ENCODE assay signal across 13 cellular contexts in the genomic region with DNA sequence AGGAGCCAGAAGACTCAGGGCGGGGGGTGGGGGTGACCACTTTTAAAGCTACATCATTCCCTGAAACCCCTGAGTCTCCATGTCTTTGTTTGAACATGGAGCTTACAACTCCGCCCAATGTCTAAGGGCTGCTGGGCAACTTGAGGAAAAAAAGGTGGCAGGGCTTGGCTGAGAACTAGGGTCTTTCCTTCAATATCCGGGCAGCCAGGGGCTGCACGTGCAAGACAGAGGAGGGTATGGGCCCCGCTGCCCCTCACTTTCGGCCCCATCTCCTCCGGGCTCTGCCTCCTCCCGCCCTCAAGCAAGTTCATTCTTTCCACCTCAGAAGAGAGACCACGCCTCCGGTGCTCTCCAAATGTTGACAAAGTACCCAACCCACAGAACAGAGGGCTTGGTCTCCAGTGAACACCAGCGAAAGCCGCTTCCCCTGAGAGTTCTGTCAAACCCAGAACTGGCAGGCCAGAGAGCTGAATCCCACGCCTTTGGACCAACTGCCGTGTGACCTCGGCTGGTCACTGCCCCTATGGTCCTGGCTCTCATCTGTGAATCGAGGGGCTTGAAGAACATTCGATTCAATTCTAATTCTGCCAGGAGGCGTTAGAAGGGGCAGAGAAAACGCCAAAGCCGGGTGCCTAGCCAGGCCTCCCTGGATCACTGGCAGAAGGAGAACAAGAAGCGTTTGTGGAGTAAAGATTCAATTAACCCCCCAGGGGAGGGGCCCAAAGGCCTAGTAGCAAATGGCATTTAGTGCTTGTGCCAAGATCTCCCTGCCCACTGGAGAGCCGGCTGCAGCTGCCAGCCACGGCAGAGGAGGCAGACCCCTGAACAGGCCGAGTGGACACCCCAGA. TPM values are rescaled to one million over a fixed set of nuclear protein-coding genes. Genes with fewer than 3 reads are reported as not detected.
DNase-seq lines count a peak whose midpoint lies in the region; ATAC-seq and TF ChIP-seq lines count a peak whose summit lies in the region.
"Had no signal": no experiment of that assay in that cellular context is flagged by ENCODE, and none has a peak within 500 bp of the region (broad histone marks: within the 10 kb centered on the region; RNA-seq: fewer than 3 reads in every experiment).

No MANE protein-coding gene starts in this region.

- H4K91ac ChIP-seq in trophoblast cell (ENCODE audit: low read depth, low read length): peak overlapping the region; percentile 23

- no peak for ATAC-seq in central memory CD8-positive, alpha-beta T cell (replicated peaks; ENCODE audit: extremely low read depth, poor library complexity, severe bottlenecking)
- no peak for ATAC-seq in GM19452 (IDR thresholded peaks at IDR 0.05; ENCODE audit: unreplicated experiment)
- ATAC-seq: activated CD4-positive, CD25-positive, alpha-beta regulatory T cell treated with anti-CD3 and anti-CD28 coated beads, Interleukin-2, amount 50 U/mL, for 24 hours; body of pancreas; mucosa of descending colon had no signal

- H3K79me1 ChIP-seq in trophoblast cell (ENCODE audit: low read length): peaks cover 58% of the 10 kb centered on the region

- no peak overlapping the region for H3K23ac ChIP-seq in trophoblast cell (ENCODE audit: low read length)

- H3K4me1 Mint-ChIP-seq in central memory CD8-positive, alpha-beta T cell: peaks cover 63% of the 10 kb centered on the region

- peaks cover 22% of the 10 kb centered on the region for H3K79me2 ChIP-seq in trophoblast cell (ENCODE audit: control insufficient read depth, insufficient read depth, low read length, poor library complexity)
- no peaks in the 10 kb centered on the region for H3K79me2 ChIP-seq in hepatocyte

- H3K4me2 ChIP-seq in trophoblast cell (ENCODE audit: low read length): no peak overlapping the region
- H3K4me2 ChIP-seq in hepatocyte: no peak overlapping the region

- H3K18ac ChIP-seq in trophoblast cell (ENCODE audit: low read length): peak overlapping the region; percentile 49

- H3K9me3 ChIP-seq in trophoblast cell (ENCODE audit: insufficient read depth, low read depth, low read length) (no peaks in the 10 kb centered on the region), hepatocyte (ENCODE audit: low read depth) (no peaks in the 10 kb centered on the region)
- H3K9me3 ChIP-seq: body of pancreas, mucosa of descending colon, tibial artery had no signal

- no peak overlapping the region for H4K8ac ChIP-seq in trophoblast cell (ENCODE audit: low read depth, low read length)

- peak overlapping the region; percentile 5 for H2BK12ac ChIP-seq in trophoblast cell (ENCODE audit: low read length)

- H3K4me3 ChIP-seq in trophoblast cell (ENCODE audit: low read depth, low read length) (no peak overlapping the region), hepatocyte (no peak overlapping the region)
- H3K4me3 ChIP-seq: body of pancreas, mucosa of descending colon, tibial artery had no signal

- H3K36me3 ChIP-seq in trophoblast cell (ENCODE audit: control insufficient read depth in 1 of 2, insufficient read depth in 2 of 2, low read length in 2 of 2) (peaks cover 13 to 24% of the 10 kb centered on the region in 2 experiments), hepatocyte (replicated peaks; ENCODE audit: insufficient read depth, low read depth) (no peaks in the 10 kb centered on the region)
- H3K36me3 ChIP-seq: tibial artery had no signal

- H3K27me3 Mint-ChIP-seq in central memory CD8-positive, alpha-beta T cell: peaks cover 11% of the 10 kb centered on the region

- H3K4me3 Mint-ChIP-seq in central memory CD8-positive, alpha-beta T cell: peak overlapping the region; percentile 73

- TF ChIP-seq CTCF in hepatocyte (IDR thresholded peaks at IDR 0.05; ENCODE audit: poor library complexity): no peak

- no peak overlapping the region for H3K27ac Mint-ChIP-seq in central memory CD8-positive, alpha-beta T cell (ENCODE audit: low read depth)

- no CpG with 5 or more reads among the region's 24 CpGs for WGBS in trophoblast cell (ENCODE audit: extremely low coverage, insufficient coverage, insufficient read length)
- 79% methylated on average over 23 of the region's 24 CpGs for WGBS in hepatocyte (ENCODE audit: low lambda C conversion rate, missing lambda C conversion rate)

- H3K4ac ChIP-seq in trophoblast cell (ENCODE audit: low read depth, low read length): peak overlapping the region; percentile 23

- H2AFZ ChIP-seq in trophoblast cell (ENCODE audit: insufficient read depth, low read length, poor library complexity) (no peak overlapping the region), hepatocyte (no peak overlapping the region)

- no peaks in the 10 kb centered on the region for H4K20me1 ChIP-seq in hepatocyte (ENCODE audit: insufficient read depth, poor library complexity, severe bottlenecking)

- H3K36me3 Mint-ChIP-seq in central memory CD8-positive, alpha-beta T cell (ENCODE audit: insufficient read depth): peaks cover 35% of the 10 kb centered on the region

- peak overlapping the region; percentile 18 for H2AK5ac ChIP-seq in trophoblast cell (ENCODE audit: low read length)

- no peaks in the 10 kb centered on the region for H3K9me3 Mint-ChIP-seq in central memory CD8-positive, alpha-beta T cell

- H3K27ac ChIP-seq in trophoblast cell (ENCODE audit: low read depth, low read length) (no peak overlapping the region), hepatocyte (no peak overlapping the region)
- H3K27ac ChIP-seq: body of pancreas, tibial artery had no signal

- H3K9ac ChIP-seq in trophoblast cell (ENCODE audit: low read length): no peak overlapping the region

- H3K4me1 ChIP-seq in trophoblast cell (ENCODE audit: control insufficient read depth in 1 of 2, insufficient read depth in 2 of 2, low read length in 2 of 2): peaks cover 50 to 60% of the 10 kb centered on the region in 2 experiments
- peaks cover 32% of the 10 kb centered on the region for H3K4me1 ChIP-seq in hepatocyte (ENCODE audit: insufficient read depth)

- no peak overlapping the region for H2BK5ac ChIP-seq in trophoblast cell (ENCODE audit: low read depth, low read length, poor library complexity)

- no peaks in the 10 kb centered on the region for H3K9me2 ChIP-seq in hepatocyte (replicated peaks; ENCODE audit: insufficient read depth)

- H2BK120ac ChIP-seq in trophoblast cell (ENCODE audit: insufficient read depth, low read length, poor library complexity): peak overlapping the region; percentile 28

- DNase-seq in DMS79 (lab: John Stamatoyannopoulos, UW) (peak; percentile 26), DMS79 treated with DMSO at 0.1 percent for 48 hours (lab: John Stamatoyannopoulos, UW) (no peak), DMS153 (lab: John Stamatoyannopoulos, UW) (peak; percentile 24), trophoblast cell (no peak), hepatocyte (ENCODE audit: low spot score) (no peak), EL (no peak)
- DNase-seq in central memory CD8-positive, alpha-beta T cell (ENCODE audit: low spot score in 2 of 2): no peak
- DNase-seq: body of pancreas, Karpas-422, tibial artery had no signal

- no peaks in the 10 kb centered on the region for H3K27me3 ChIP-seq in trophoblast cell (ENCODE audit: insufficient read depth, low read length)
- H3K27me3 ChIP-seq in hepatocyte: no peaks in the 10 kb centered on the region
- H3K27me3 ChIP-seq: body of pancreas had no signal

- no peak overlapping the region for H3K14ac ChIP-seq in trophoblast cell (ENCODE audit: low read length)

- no peak overlapping the region for H4K12ac ChIP-seq in trophoblast cell (ENCODE audit: low read depth, low read length)

RNA-seq across cellular contexts. Expression of a gene that starts 7.3 kb away (rescaled TPM):
- polyA plus RNA-seq in trophoblast cell (2013): 16.2 and 16.3 TPM in 2 replicates
- total RNA-seq in hepatocyte: 3.9 and 4.3 TPM in 2 replicates
- 2.5 and 4.1 TPM in 2 replicates for polyA plus RNA-seq in hepatocyte

Comparison
In these comparisons a context has a peak if more than half of its experiments do, and no peak if none do; other contexts are left out.
1. DNase-seq: peak in DMS79 (single experiment) and DMS153 (single experiment); none in DMS79 treated with DMSO at 0.1 percent for 48 hours (single experiment), central memory CD8-positive, alpha-beta T cell (0 of 2), trophoblast cell (0 of 2), hepatocyte (single experiment) and EL (single experiment).